Comparison of ENCODE assay signal across 13 cellular contexts in the genomic region with DNA sequence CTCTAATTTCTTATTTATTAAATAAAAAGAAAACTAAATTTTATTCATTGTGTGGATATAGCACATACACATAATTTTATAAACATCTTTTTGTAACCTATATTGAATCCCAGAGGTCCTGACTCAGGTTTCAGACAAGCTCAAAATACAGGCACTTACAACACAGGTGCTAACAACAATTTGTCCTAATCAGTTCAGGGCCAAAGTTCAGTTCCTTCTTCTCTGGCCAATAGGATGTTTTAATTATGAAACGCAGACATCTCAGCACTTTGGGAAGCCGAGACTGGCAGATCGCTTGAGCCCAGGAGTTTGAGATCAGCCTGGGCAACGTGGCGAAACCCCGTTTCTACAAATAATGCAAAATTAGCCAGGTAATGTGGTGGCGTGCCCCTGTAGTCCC. TPM values are rescaled to one million over a fixed set of nuclear protein-coding genes. Genes with fewer than 3 reads are reported as not detected.
DNase-seq lines count a peak whose midpoint lies in the region; ATAC-seq, FAIRE-seq and TF ChIP-seq lines count a peak whose summit lies in the region.
"Had no signal": no experiment of that assay in that cellular context is flagged by ENCODE, and none has a peak within 500 bp of the region (broad histone marks: within the 10 kb centered on the region; RNA-seq: fewer than 3 reads in every experiment).

No MANE protein-coding gene starts in this region.

- no peak for TF ChIP-seq CTCF in RWPE1 (conservative IDR thresholded peaks at IDR 0.05; ENCODE audit: low read depth)

- no peak overlapping the region for H2BK120ac ChIP-seq in mesenchymal stem cell (ENCODE audit: low read depth, low read length)

- no peaks in the 10 kb centered on the region for H3K27me3 ChIP-seq in mesenchymal stem cell (ENCODE audit: control insufficient read depth in 1 of 2, insufficient read depth in 1 of 2, low read length in 2 of 2)

- H3K36me3 ChIP-seq in mesenchymal stem cell (ENCODE audit: control insufficient read depth in 1 of 2, insufficient read depth in 2 of 2, low read depth in 1 of 2, low read length in 2 of 2), result no peaks in the 10 kb centered on the region

- no peak overlapping the region for H3K23ac ChIP-seq in mesenchymal stem cell (ENCODE audit: low read length in 2 of 2)

- H4K91ac ChIP-seq in mesenchymal stem cell (ENCODE audit: low read length), result no peak overlapping the region

- no peak overlapping the region for H3K4me3 ChIP-seq in mesenchymal stem cell (ENCODE audit: insufficient read depth in 1 of 2, low read depth in 1 of 2, low read length in 2 of 2)

- no peak overlapping the region for H3K27ac ChIP-seq in mesenchymal stem cell (ENCODE audit: low read length, poor library complexity, severe bottlenecking)
- no peak overlapping the region for H3K27ac ChIP-seq in RWPE1
- H3K27ac ChIP-seq: HL-60 had no signal

- peak; percentile 80 for ATAC-seq in left colon
- ATAC-seq: HCT116 had no signal

- no peak for TF ChIP-seq POLR2A in GM12892 (IDR thresholded peaks at IDR 0.05; ENCODE audit: low read depth, low read length)

- H3K79me1 ChIP-seq in mesenchymal stem cell (replicated peaks; ENCODE audit: low read length, poor library complexity, severe bottlenecking), result peaks cover 8% of the 10 kb centered on the region

- H3K9ac ChIP-seq in mesenchymal stem cell (ENCODE audit: low read length), result peak overlapping the region; percentile 60

- FAIRE-seq in GM12892 (lab: Jason Lieb, UNC), result no peak

- no peak overlapping the region for H3K4me2 ChIP-seq in mesenchymal stem cell (ENCODE audit: low read length, poor library complexity, severe bottlenecking)

- H3K9me3 ChIP-seq in mesenchymal stem cell (ENCODE audit: control insufficient read depth, low read length), result no peaks in the 10 kb centered on the region

- DNase-seq in HuH-7 (ENCODE audit: low spot score) (peak; percentile 23), left colon (no peak), mesenchymal stem cell (no peak), GM12892 (ENCODE audit: insufficient read length) (no peak), RWPE1 (ENCODE audit: low spot score) (no peak), DMS53 (lab: John Stamatoyannopoulos, UW) (no peak), GM19240 (ENCODE audit: insufficient read length, low spot score) (no peak)
- DNase-seq: C1 segment of cervical spinal cord; Calu3; CD4-positive, alpha-beta T cell; EL had no signal

- H2BK15ac ChIP-seq in mesenchymal stem cell (ENCODE audit: low read depth, poor library complexity, severe bottlenecking), result no peak overlapping the region

- H2AFZ ChIP-seq in mesenchymal stem cell (ENCODE audit: low read depth, low read length), result no peak overlapping the region

- H3K4me1 ChIP-seq in mesenchymal stem cell (ENCODE audit: control insufficient read depth, insufficient read depth, low read depth, low read length), result peaks cover 3% of the 10 kb centered on the region

- no peak overlapping the region for H2BK5ac ChIP-seq in mesenchymal stem cell (ENCODE audit: low read depth, low read length, poor library complexity, severe bottlenecking)

- intact Hi-C loops in left colon (cut with DNase I, micrococcal nuclease), result loop anchor here in 1 of 2 donors (2.0 kb wide), 1 partner anchor 55 kb away; no protein-coding TSS in a partner anchor

- no peak overlapping the region for H2BK12ac ChIP-seq in mesenchymal stem cell (ENCODE audit: low read length in 2 of 2)

- no peak overlapping the region for H3K18ac ChIP-seq in mesenchymal stem cell (ENCODE audit: low read depth in 1 of 2, low read length in 2 of 2)

- CTCF ChIA-PET in RWPE1 (lab: Yijun Ruan, JAX), result no interaction called here

- POLR2A ChIA-PET in RWPE1 (lab: Yijun Ruan, JAX; ENCODE audit: low non-redundant PET), result no interaction called here

- WGBS in mesenchymal stem cell, result 97% methylated on average over 7 of the region's 7 CpGs

- no peak overlapping the region for H3K14ac ChIP-seq in mesenchymal stem cell (ENCODE audit: low read length in 2 of 2)

- H4K8ac ChIP-seq in mesenchymal stem cell (ENCODE audit: low read length), result no peak overlapping the region

- H2AK5ac ChIP-seq in mesenchymal stem cell (ENCODE audit: low read length, severe bottlenecking), result no peak overlapping the region

- H3K4ac ChIP-seq in mesenchymal stem cell (ENCODE audit: low read depth in 1 of 2, low read length in 2 of 2), result no peak overlapping the region

RNA-seq across cellular contexts. Expression of gene RPA3, which starts 15.0 kb away (rescaled TPM):
- total RNA-seq in left colon, result 10 to 100 TPM; 25.5 to 26.4 TPM
- polyA plus RNA-seq in mesenchymal stem cell (2013, experiment 1 of 2), result 20.8 TPM
- polyA plus RNA-seq in mesenchymal stem cell (2013, experiment 2 of 2), result 20.8 TPM
- polyA plus RNA-seq in GM12892 (2012; ENCODE audit: missing spikeins), result 117 TPM
